ENCODE assay signal across 8 cellular contexts in the genomic region with DNA sequence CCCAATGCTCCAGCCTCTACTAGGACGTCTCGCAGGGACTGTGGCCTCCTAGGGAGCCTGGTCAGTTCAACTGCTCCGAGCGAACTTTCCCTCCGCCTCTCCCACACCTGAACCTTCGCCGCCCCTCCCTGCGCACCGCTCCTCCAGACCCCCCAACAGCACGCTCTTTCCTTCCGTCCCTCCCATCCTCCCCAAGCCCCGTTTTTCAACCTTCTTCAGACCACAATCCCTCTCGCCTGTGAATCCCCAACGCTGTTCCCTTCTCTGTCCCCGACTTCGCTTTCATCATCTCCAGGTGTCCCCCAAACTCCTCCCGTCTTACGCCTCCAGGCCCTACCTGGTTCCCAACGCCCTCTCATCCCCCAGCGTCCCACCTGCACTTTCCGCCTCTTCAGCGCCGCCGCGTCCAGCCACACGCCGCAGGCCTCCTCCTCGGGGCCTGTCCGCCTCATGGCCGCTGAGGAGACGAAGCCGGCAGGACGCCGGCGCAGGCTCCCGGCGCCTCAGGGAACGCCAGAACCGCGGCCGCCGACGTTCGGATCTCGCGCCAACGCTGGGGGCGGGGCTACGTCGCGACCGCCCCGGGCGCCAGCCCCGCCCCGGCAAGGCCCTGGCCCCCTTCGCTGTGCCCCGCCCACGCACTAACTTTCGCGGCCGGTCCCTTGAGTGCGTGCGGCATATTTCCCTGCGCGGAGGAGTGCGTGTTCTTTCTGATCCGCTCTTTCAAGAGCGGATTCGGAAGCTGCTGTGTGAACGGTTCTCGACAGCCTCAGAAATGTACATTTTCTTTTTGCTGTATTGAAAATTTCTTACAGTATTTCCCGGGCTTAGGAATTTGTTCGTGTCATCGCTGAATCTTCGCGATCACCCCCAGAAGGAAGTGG. TPM values are rescaled to one million over a fixed set of nuclear protein-coding genes. Genes with fewer than 3 reads are reported as not detected.
DNase-seq lines count a peak whose midpoint lies in the region; ATAC-seq and TF ChIP-seq lines count a peak whose summit lies in the region.

A gene with protein sequence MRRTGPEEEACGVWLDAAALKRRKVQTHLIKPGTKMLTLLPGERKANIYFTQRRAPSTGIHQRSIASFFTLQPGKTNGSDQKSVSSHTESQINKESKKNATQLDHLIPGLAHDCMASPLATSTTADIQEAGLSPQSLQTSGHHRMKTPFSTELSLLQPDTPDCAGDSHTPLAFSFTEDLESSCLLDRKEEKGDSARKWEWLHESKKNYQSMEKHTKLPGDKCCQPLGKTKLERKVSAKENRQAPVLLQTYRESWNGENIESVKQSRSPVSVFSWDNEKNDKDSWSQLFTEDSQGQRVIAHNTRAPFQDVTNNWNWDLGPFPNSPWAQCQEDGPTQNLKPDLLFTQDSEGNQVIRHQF (minus strand): TSS at position 552 of the 884 bp plus-strand sequence. CDS start 100 bp downstream, at position 452.

- H3K9me3 ChIP-seq in T-helper 17 cell (ENCODE audit: control insufficient read depth, low read length, poor library complexity, severe bottlenecking) (no peaks in the 10 kb centered on the region), right cardiac atrium (ENCODE audit: control insufficient read depth, low read length) (no peaks in the 10 kb centered on the region), vagina (no peaks in the 10 kb centered on the region)

- peak within 1 kb of the TSS; percentile 86 for H3K27ac Mint-ChIP-seq in T-helper 17 cell

- peak in 1 of 2 donors; percentile 57 for TF ChIP-seq POLR2A in vagina (IDR thresholded peaks at IDR 0.05)

- peak within 1 kb of the TSS; percentile 73 for H3K27ac ChIP-seq in angular gyrus (ENCODE audit: low read depth, low read length)
- peak within 1 kb of the TSS; percentile 5 for H3K27ac ChIP-seq in right cardiac atrium (ENCODE audit: low read length)
- H3K27ac ChIP-seq in vagina: peak within 1 kb of the TSS; percentile 51

- no peaks in the 10 kb centered on the region for H3K27me3 Mint-ChIP-seq in T-helper 17 cell

- intact Hi-C loops in right cardiac atrium (cut with DNase I) (no loop called here), vagina (cut with DNase I) (no loop called here)

- H3K4me1 ChIP-seq in right cardiac atrium (ENCODE audit: control insufficient read depth, insufficient read depth, low read length) (no peaks in the 10 kb centered on the region), vagina (peaks cover 17% of the 10 kb centered on the region)

- H3K4me1 Mint-ChIP-seq in T-helper 17 cell: peaks cover 10% of the 10 kb centered on the region

- ATAC-seq in HG02759 (IDR thresholded peaks at IDR 0.05; ENCODE audit: unreplicated experiment) (peak; percentile 88), T-helper 17 cell (peak; percentile 99), right cardiac atrium (peak; percentile 97)

- peaks cover 2% of the 10 kb centered on the region for H3K36me3 Mint-ChIP-seq in T-helper 17 cell (ENCODE audit: low read depth)

- peak within 1 kb of the TSS; percentile 91 for H3K4me3 Mint-ChIP-seq in T-helper 17 cell

- H3K36me3 ChIP-seq in vagina: peaks cover 0 to 4% of the 10 kb centered on the region in 2 donors

- WGBS in right cardiac atrium: 1% methylated on average over 77 of the region's 77 CpGs

- TF ChIP-seq CTCF in GM12864 (IDR thresholded peaks at IDR 0.05; ENCODE audit: low read depth, low read length, missing control alignments): no peak
- peak in 1 of 3 experiments; percentile 22 for TF ChIP-seq CTCF in vagina (IDR thresholded peaks at IDR 0.05)

- H3K4me3 ChIP-seq in GM12864 (ENCODE audit: low read depth, low read length) (peak within 1 kb of the TSS; percentile 61), right cardiac atrium (ENCODE audit: low read length) (peak within 1 kb of the TSS; percentile 71), vagina (peak within 1 kb of the TSS; percentile 40 to 50)

- H3K27me3 ChIP-seq in right cardiac atrium (ENCODE audit: control insufficient read depth, insufficient read depth) (no peaks in the 10 kb centered on the region), vagina (no peaks in the 10 kb centered on the region)

- DNase-seq in GM12864 (ENCODE audit: low read depth) (peak; percentile 64), NCI-H1436 (lab: John Stamatoyannopoulos, UW) (peak; percentile 70), T-helper 17 cell (peak; percentile 84 to 88 (median 86)), right cardiac atrium (peak; percentile 90 to 95 (median 95)), putamen (ENCODE audit: low spot score) (peak; percentile 72), vagina (ENCODE audit: extremely low spot score in 2 of 2) (no peak)

RNA-seq across cellular contexts. Expression of the gene that starts here (rescaled TPM):
- under 1 TPM in 1 of 2 donors, not detected in 1; 0.31 TPM for total RNA-seq in T-helper 17 cell
- total RNA-seq in right cardiac atrium: under 1 TPM in 1 of 4 donors, not detected in 3; 0.34 TPM
- not detected for polyA plus RNA-seq in right cardiac atrium
- 1.5 TPM for total RNA-seq in vagina

Comparison
In these comparisons a context has a peak if more than half of its experiments do, and no peak if none do; other contexts are left out.
1. Peak in DNase-seq and ATAC-seq in T-helper 17 cell; RNA of the gene not detected or under 1 TPM.
2. Peak in DNase-seq, ATAC-seq, H3K4me3 ChIP-seq and H3K27ac ChIP-seq in right cardiac atrium; RNA of the gene not detected or under 1 TPM.
3. DNase-seq: peak in GM12864 (single experiment), NCI-H1436 (single experiment) and putamen (single experiment); none in vagina (0 of 2).
4. H3K27ac ChIP-seq: peak in every context shown above with its lines; median percentile 73 in angular gyrus; 51 in vagina; 5 in right cardiac atrium.
5. Peak in every context shown above with its lines, with median percentiles within 50 percentile points of each other: H3K4me3 ChIP-seq and ATAC-seq.